ENCODE assay signal across 21 cellular contexts in the genomic region with DNA sequence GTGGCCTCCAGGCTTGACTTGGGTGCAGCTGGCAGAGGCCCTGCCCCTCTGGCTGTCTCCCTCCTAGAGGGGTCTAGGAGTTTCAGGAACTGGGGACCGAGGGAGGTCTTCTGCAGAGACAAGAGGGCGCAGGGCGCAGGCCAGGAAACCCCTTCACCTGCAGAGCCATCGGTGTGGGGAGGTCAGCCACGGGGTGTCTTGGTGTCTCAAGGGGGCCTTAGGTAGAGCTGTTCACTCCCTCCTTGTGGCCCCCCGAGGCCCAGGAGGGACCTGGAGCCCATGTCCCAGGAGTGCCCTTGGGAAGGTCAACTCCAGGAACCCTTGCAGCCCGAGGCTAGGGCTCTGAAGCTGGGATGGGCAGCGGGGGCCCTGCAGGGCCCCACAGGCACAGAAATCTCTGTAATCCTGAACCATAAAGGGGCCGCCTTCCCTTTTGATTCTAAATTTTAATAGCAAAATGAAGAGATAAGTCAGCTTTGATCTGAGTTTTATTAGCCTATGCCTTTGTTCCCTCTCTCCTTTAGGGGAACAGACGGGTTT. TPM values are rescaled to one million over a fixed set of nuclear protein-coding genes. Genes with fewer than 3 reads are reported as not detected.
DNase-seq lines count a peak whose midpoint lies in the region; ATAC-seq and TF ChIP-seq lines count a peak whose summit lies in the region.
"Had no signal": no experiment of that assay in that cellular context is flagged by ENCODE, and none has a peak within 500 bp of the region (broad histone marks: within the 10 kb centered on the region; RNA-seq: fewer than 3 reads in every experiment).

No MANE protein-coding gene starts in this region.

- H3K27ac ChIP-seq in RWPE2 (ENCODE audit: poor library complexity, severe bottlenecking) = peak overlapping the region; percentile 43
- no peak overlapping the region for H3K27ac ChIP-seq in upper lobe of right lung
- H3K27ac ChIP-seq: heart right ventricle, prostate gland, spleen had no signal

- H3K4me3 ChIP-seq in RWPE2 (ENCODE audit: severe bottlenecking) (no peak overlapping the region), mucosa of descending colon (no peak overlapping the region), upper lobe of right lung (no peak overlapping the region)
- H3K4me3 ChIP-seq: GM23338, heart right ventricle, prostate gland, spleen had no signal

- H3K9me3 ChIP-seq in RWPE2 (ENCODE audit: severe bottlenecking) (no peaks in the 10 kb centered on the region), mucosa of descending colon (no peaks in the 10 kb centered on the region), upper lobe of right lung (no peaks in the 10 kb centered on the region)
- H3K9me3 ChIP-seq: heart right ventricle, prostate gland had no signal

- no peaks in the 10 kb centered on the region for H3K36me3 ChIP-seq in RWPE2 (ENCODE audit: low read depth)
- no peaks in the 10 kb centered on the region for H3K36me3 ChIP-seq in mucosa of descending colon (ENCODE audit: low read depth)
- H3K36me3 ChIP-seq in upper lobe of right lung = no peaks in the 10 kb centered on the region
- H3K36me3 ChIP-seq: heart right ventricle, prostate gland, spleen had no signal

- H3K27me3 ChIP-seq in RWPE2 (ENCODE audit: insufficient read depth, poor library complexity, severe bottlenecking) = no peaks in the 10 kb centered on the region
- H3K27me3 ChIP-seq in upper lobe of right lung = no peaks in the 10 kb centered on the region

- DNase-seq in Right ventricle myocardium superior (peak; percentile 15), left ventricle myocardium superior (no peak), RWPE2 (ENCODE audit: low spot score) (peak; percentile 38), mucosa of descending colon (peak in 2 of 3 donors; percentile 45 to 47), upper lobe of right lung (peak; percentile 53), AML-193 (lab: John Stamatoyannopoulos, UW) (no peak)
- DNase-seq: activated CD4-positive, alpha-beta T cell treated with anti-CD3 and anti-CD28 coated beads, Interleukin-2, amount 50 U/mL, for 4 hours; activated T-cell treated with anti-CD3 and anti-CD28 coated beads for 4 hours; COR-L47; heart right ventricle; immature natural killer cell; Karpas-422; NCI-H1048; NCI-H2081 treated with DMSO at 0.1 percent for 48 hours; stimulated activated CD4-positive, alpha-beta T cell treated with anti-CD3 and anti-CD28 coated beads, Interleukin-4, amount 100 ng/mL, for 4 hours; T-cell had no signal

- ATAC-seq in Right ventricle myocardium superior (ENCODE audit: poor library complexity) = no peak
- no peak for ATAC-seq in left ventricle myocardium superior
- no peak for ATAC-seq in RWPE2 (ENCODE audit: low read depth)
- ATAC-seq in mucosa of descending colon = peak; percentile 32
- ATAC-seq in upper lobe of right lung = no peak
- no peak for ATAC-seq in GM19328 (IDR thresholded peaks at IDR 0.05; ENCODE audit: unreplicated experiment)
- ATAC-seq: activated naive CD4-positive, alpha-beta T cell treated with anti-CD3 and anti-CD28 coated beads, Interleukin-2, amount 50 U/mL, for 72 hours; GM23338; heart right ventricle; T-cell had no signal

- peaks cover 15% of the 10 kb centered on the region for H3K4me1 ChIP-seq in RWPE2 (ENCODE audit: insufficient read depth, poor library complexity, severe bottlenecking)
- peaks cover 13% of the 10 kb centered on the region for H3K4me1 ChIP-seq in mucosa of descending colon (ENCODE audit: low read depth)
- H3K4me1 ChIP-seq in upper lobe of right lung = no peaks in the 10 kb centered on the region
- H3K4me1 ChIP-seq: heart right ventricle, spleen had no signal

- TF ChIP-seq CTCF in RWPE2 (IDR thresholded peaks at IDR 0.05; ENCODE audit: poor library complexity, severe bottlenecking) (no peak), mucosa of descending colon (IDR thresholded peaks at IDR 0.05) (no peak), upper lobe of right lung (IDR thresholded peaks at IDR 0.05) (no peak)

- intact Hi-C loops in Right ventricle myocardium superior (cut with DNase I) (no loop called here), left ventricle myocardium superior (cut with micrococcal nuclease) (no loop called here), mucosa of descending colon (cut with DNase I, micrococcal nuclease) (loop anchor here in 1 of 2 donors (10.0 kb wide), 1 partner anchor 92 kb away; no protein-coding TSS in a partner anchor), upper lobe of right lung (cut with DNase I) (no loop called here)

RNA-seq across cellular contexts. Expression of a gene that starts 31.4 kb away (rescaled TPM):
- total RNA-seq in Right ventricle myocardium superior (not detected), left ventricle myocardium superior (not detected), mucosa of descending colon (under 1 TPM in 1 of 3 donors, not detected in 2; 0.17 TPM), upper lobe of right lung (not detected)
- total RNA-seq: activated naive CD4-positive, alpha-beta T cell treated with anti-CD3 and anti-CD28 coated beads, Interleukin-2, amount 50 U/mL, for 72 hours; GM23338; heart right ventricle; T-cell had no signal

RNA-seq across cellular contexts. Expression of a gene that starts 42.0 kb away (rescaled TPM):
- not detected for total RNA-seq in Right ventricle myocardium superior
- total RNA-seq in left ventricle myocardium superior = not detected
- not detected for total RNA-seq in mucosa of descending colon
- not detected for total RNA-seq in upper lobe of right lung
- total RNA-seq: activated naive CD4-positive, alpha-beta T cell treated with anti-CD3 and anti-CD28 coated beads, Interleukin-2, amount 50 U/mL, for 72 hours; GM23338; prostate gland had no signal

Comparison
In these comparisons a context has a peak if more than half of its experiments do, and no peak if none do; other contexts are left out.
1. DNase-seq: peak in Right ventricle myocardium superior (single experiment), RWPE2 (single experiment), mucosa of descending colon (2 of 3) and upper lobe of right lung (single experiment); none in left ventricle myocardium superior (single experiment) and AML-193 (0 of 2).